28 cellular contexts compared by ENCODE assay signal in the genomic region with DNA sequence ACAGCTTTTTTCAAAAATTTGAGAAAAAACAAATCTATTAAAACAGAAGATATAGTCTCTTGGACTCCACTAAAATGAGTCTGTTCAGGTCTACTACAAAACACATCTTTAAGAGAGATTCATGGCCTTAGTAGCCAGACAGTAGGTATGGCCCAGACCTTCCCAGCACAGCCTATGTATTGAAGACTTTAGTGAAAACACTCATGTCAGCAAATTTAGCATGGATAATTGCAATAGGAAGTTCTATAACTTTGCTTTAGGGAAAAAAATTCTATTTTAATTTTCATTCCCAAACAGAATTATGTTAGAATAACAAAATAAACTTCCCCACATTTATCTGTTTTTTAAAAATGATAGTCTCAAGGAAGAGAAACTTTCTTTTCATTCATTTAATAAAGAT.
"Had no signal": no experiment of that assay in that cellular context is flagged by ENCODE, and none has a peak within 500 bp of the region (broad histone marks: within the 10 kb centered on the region; RNA-seq: fewer than 3 reads in every experiment).

No MANE protein-coding gene starts in this region.

- H3K27ac ChIP-seq: neural progenitor cell, ovary, parathyroid adenoma, psoas muscle, skin epidermis, spleen, suprapubic skin, testis, tibial artery, transverse colon, upper lobe of right lung, uterus had no signal

- H3K9ac ChIP-seq: neural progenitor cell, parathyroid adenoma had no signal

- H2AFZ ChIP-seq: neural progenitor cell, parathyroid adenoma had no signal

- H3K79me2 ChIP-seq: parathyroid adenoma had no signal

- DNase-seq: natural killer cell; occipital lobe; ovary; posterior cingulate gyrus; psoas muscle; right cardiac atrium; spleen; stimulated activated CD4-positive, alpha-beta T cell treated with anti-CD3 and anti-CD28 coated beads, Interleukin-12 subunit alpha, Interleukin-12 subunit beta, amount 100 ng/mL, for 4 hours; stimulated activated CD4-positive, alpha-beta T cell treated with anti-CD3 and anti-CD28 coated beads, Interleukin-1b, Interleukin-23, amount 100 ng/mL, for 48 hours; stimulated activated CD4-positive, alpha-beta T cell treated with anti-CD3 and anti-CD28 coated beads, Interleukin-4, amount 100 ng/mL, for 1 hour; stimulated activated CD4-positive, alpha-beta T cell treated with anti-CD3 and anti-CD28 coated beads, Interleukin-4, amount 100 ng/mL, for 4 hours; stimulated activated CD8-positive, alpha-beta memory T cell treated with anti-CD3 and anti-CD28 coated beads, Interleukin-4, amount 100 ng/mL, for 48 hours; stimulated activated naive CD4-positive, alpha-beta T cell; stimulated activated naive CD8-positive, alpha-beta T cell treated with anti-CD3 and anti-CD28 coated beads, Interleukin-15, amount 100 ng/mL, for 72 hours; stimulated activated naive CD8-positive, alpha-beta T cell treated with anti-CD3 and anti-CD28 coated beads, Interleukin-15, Interleukin-2, amounts not matched to agents 100 U/mL and 50 U/mL, for 24 hours; substantia nigra; testis; tibial artery; transverse colon; upper lobe of right lung; uterus had no signal

- H3K36me3 ChIP-seq: neural progenitor cell, ovary, spleen, suprapubic skin, tibial artery, transverse colon, upper lobe of right lung, uterus had no signal

- H3K4me3 ChIP-seq: neural progenitor cell, ovary, psoas muscle, skin epidermis, smooth muscle cell, spleen, suprapubic skin, testis, tibial artery, transverse colon, upper lobe of right lung, uterus had no signal

- H3K4me2 ChIP-seq: neural progenitor cell, smooth muscle cell had no signal

- H3K27me3 ChIP-seq: neural progenitor cell, ovary, spleen, suprapubic skin, testis, tibial artery, transverse colon, upper lobe of right lung, uterus had no signal

- H3K9me3 ChIP-seq: ovary, psoas muscle, spleen, suprapubic skin, testis, tibial artery, transverse colon, upper lobe of right lung, uterus had no signal

- H3K4me1 ChIP-seq: psoas muscle, spleen, suprapubic skin, testis, tibial artery, transverse colon, upper lobe of right lung, uterus had no signal

- ATAC-seq: natural killer cell; psoas muscle; right cardiac atrium; sciatic nerve; stimulated activated memory B cell treated with anti-CD40 and anti-IgM and Interleukin-4, amounts not matched to agents 10 μg/mL and 1 μg/mL and 100 μg/mL, for 72 hours; stimulated activated naive CD8-positive, alpha-beta T cell treated with anti-CD3 and anti-CD28 coated beads, Interleukin-15, amount 100 ng/mL, for 72 hours; stimulated activated naive CD8-positive, alpha-beta T cell treated with anti-CD3 and anti-CD28 coated beads, Interleukin-15, Interleukin-2, amounts not matched to agents 100 U/mL and 50 U/mL, for 24 hours; upper lobe of right lung had no signal
